Comparison of ENCODE assay signal across 26 cellular contexts in genomic region chr9:96075757-96076156, GRCh38.
"Had no signal": no experiment of that assay in that cellular context is flagged by ENCODE, and none has a peak within 500 bp of the region (broad histone marks: within the 10 kb centered on the region; RNA-seq: fewer than 3 reads in every experiment).

No MANE protein-coding gene starts in this region.

- H3K4me1 ChIP-seq: ascending aorta, breast epithelium, colonic mucosa had no signal

- H3K4me3 ChIP-seq: ascending aorta, breast epithelium, cardiac muscle cell, colonic mucosa, esophagus squamous epithelium, gastroesophageal sphincter had no signal

- H3K36me3 ChIP-seq: ascending aorta, breast epithelium, cardiac muscle cell, colonic mucosa, esophagus squamous epithelium, gastroesophageal sphincter had no signal

- DNase-seq: activated CD4-positive, alpha-beta memory T cell treated with anti-CD3 and anti-CD28 coated beads, Interleukin-2, amount 10 ng/mL, durations not matched to agents 7 days and 5 days; activated CD4-positive, alpha-beta T cell treated with anti-CD3 and anti-CD28 coated beads for 1 hour; activated CD4-positive, alpha-beta T cell treated with anti-CD3 and anti-CD28 coated beads for 4 hours; activated CD4-positive, alpha-beta T cell treated with anti-CD3 and anti-CD28 coated beads, Interleukin-2, amount 10 ng/mL, durations not matched to agents 7 days and 5 days; activated CD4-positive, alpha-beta T cell treated with anti-CD3 and anti-CD28 coated beads, Interleukin-2, amount 50 U/mL, for 4 hours; activated CD8-positive, alpha-beta memory T cell treated with anti-CD3 and anti-CD28 coated beads, Interleukin-2, amount 50 U/mL, for 48 hours; activated gamma-delta T cell; activated naive CD4-positive, alpha-beta T cell; activated naive CD4-positive, alpha-beta T cell treated with anti-CD3 and anti-CD28 coated beads, Interleukin-2, amount 10 ng/mL, durations not matched to agents 7 days and 5 days; activated naive CD8-positive, alpha-beta T cell treated with anti-CD3 and anti-CD28 coated beads, Interleukin-2, amount 10 ng/mL, durations not matched to agents 7 days and 5 days; activated T-cell treated with anti-CD3 and anti-CD28 coated beads for 4 hours; activated T-cell treated with anti-CD3 and anti-CD28 coated beads, Interleukin-2, amount 50 U/mL, for 24 hours; activated T-cell treated with anti-CD3 and anti-CD28 coated beads, Interleukin-2, amount 50 U/mL, for 72 hours; central memory CD4-positive, alpha-beta T cell; cerebellar nuclear complex; colonic mucosa; effector CD8-positive, alpha-beta T cell; esophagus squamous epithelium; foreskin melanocyte had no signal

- H3K27ac ChIP-seq: ascending aorta, breast epithelium, cardiac muscle cell, colonic mucosa, epithelial cell of prostate, esophagus squamous epithelium, gastroesophageal sphincter had no signal

- FAIRE-seq: endometrium, endothelial cell of umbilical vein had no signal

- H3K27me3 ChIP-seq: ascending aorta, cardiac muscle cell, colonic mucosa, esophagus squamous epithelium, gastroesophageal sphincter had no signal

- H3K9me3 ChIP-seq: ascending aorta, breast epithelium, colonic mucosa, esophagus squamous epithelium, gastroesophageal sphincter had no signal
